In genomic region chr19:48813123-48813911, GRCh38 we compare ENCODE assay signal across 9 cellular contexts. TPM values are rescaled to one million over a fixed set of nuclear protein-coding genes. Genes with fewer than 3 reads are reported as not detected.
A peak's percentile ranks its signal among the peaks of the same experiment; 100 is the strongest.
DNase-seq lines count a peak whose midpoint lies in the region; ATAC-seq, FAIRE-seq and TF ChIP-seq lines count a peak whose summit lies in the region.
"Had no signal": no experiment of that assay in that cellular context is flagged by ENCODE, and none has a peak within 500 bp of the region (broad histone marks: within the 10 kb centered on the region; RNA-seq: fewer than 3 reads in every experiment).

No MANE protein-coding gene starts in this region.

- peak overlapping the region in 1 of 2 donors; percentile 48 for H3K9ac ChIP-seq in kidney (ENCODE audit: low read length in 2 of 2)

- intact Hi-C loops in adrenal gland (cut with DNase I), result no loop called here
- intact Hi-C loops in kidney (cut with DNase I), result no loop called here
- intact Hi-C loops in activated CD8-positive, alpha-beta T cell treated with anti-CD3 and anti-CD28 coated beads for 36 hours (cut with micrococcal nuclease), result no loop called here

- no peaks in the 10 kb centered on the region for H3K36me3 Mint-ChIP-seq in T-helper 1 cell treated with Interleukin-12 subunit alpha and Interleukin-12 subunit beta and Interleukin-4 antibody, amounts not matched to agents 30 μg/mL and 1 μg/mL, for 36 hours (ENCODE audit: low read depth)
- peaks cover 3% of the 10 kb centered on the region for H3K36me3 Mint-ChIP-seq in type B pancreatic cell
- H3K36me3 Mint-ChIP-seq in activated CD8-positive, alpha-beta T cell treated with anti-CD3 and anti-CD28 coated beads for 36 hours (ENCODE audit: low read depth), result peaks cover 3% of the 10 kb centered on the region

- TF ChIP-seq CTCF in adrenal gland (IDR thresholded peaks at IDR 0.05) (no peak), kidney (IDR thresholded peaks at IDR 0.05; ENCODE audit: borderline replicate concordance, extremely low read depth, insufficient read depth) (no peak), type B pancreatic cell (conservative IDR thresholded peaks at IDR 0.05) (peak; percentile 31)
- no peak for TF ChIP-seq CTCF in activated CD8-positive, alpha-beta T cell treated with anti-CD3 and anti-CD28 coated beads for 36 hours (IDR thresholded peaks at IDR 0.05)

- FAIRE-seq in kidney (lab: Jason Lieb, UNC), result no peak

- no peak for ATAC-seq in activated CD8-positive, alpha-beta T cell treated with anti-CD3 and anti-CD28 coated beads for 36 hours

- no peak overlapping the region for H3K4me3 ChIP-seq in adrenal gland
- H3K4me3 ChIP-seq in kidney (ENCODE audit: low read length in 2 of 2), result no peak overlapping the region

- no peaks in the 10 kb centered on the region for H3K27me3 ChIP-seq in adrenal gland

- TF ChIP-seq POLR2A in adrenal gland (IDR thresholded peaks at IDR 0.05), result no peak

- no peak overlapping the region for H3K27ac Mint-ChIP-seq in T-helper 1 cell treated with Interleukin-12 subunit alpha and Interleukin-12 subunit beta and Interleukin-4 antibody, amounts not matched to agents 30 μg/mL and 1 μg/mL, for 36 hours
- H3K27ac Mint-ChIP-seq in type B pancreatic cell, result peak overlapping the region; percentile 95
- no peak overlapping the region for H3K27ac Mint-ChIP-seq in activated CD8-positive, alpha-beta T cell treated with anti-CD3 and anti-CD28 coated beads for 36 hours

- H3K9me3 ChIP-seq in adrenal gland (replicated peaks in 1 of 3) (no peaks in the 10 kb centered on the region), kidney (ENCODE audit: control insufficient read depth in 1 of 2, low read length in 2 of 2) (no peaks in the 10 kb centered on the region)

- H3K4me1 Mint-ChIP-seq in T-helper 1 cell treated with Interleukin-12 subunit alpha and Interleukin-12 subunit beta and Interleukin-4 antibody, amounts not matched to agents 30 μg/mL and 1 μg/mL, for 36 hours (ENCODE audit: low read depth), result peaks cover 26% of the 10 kb centered on the region
- H3K4me1 Mint-ChIP-seq in type B pancreatic cell (ENCODE audit: unreplicated experiment), result peaks cover 32% of the 10 kb centered on the region
- H3K4me1 Mint-ChIP-seq in activated CD8-positive, alpha-beta T cell treated with anti-CD3 and anti-CD28 coated beads for 36 hours (ENCODE audit: low read depth), result peaks cover 22% of the 10 kb centered on the region

- CTCF ChIA-PET in activated CD8-positive, alpha-beta T cell treated with anti-CD3 and anti-CD28 coated beads for 36 hours (lab: Charles Lee), result interaction anchor here (0.9 to 4.5 kb wide), 2 partner anchors 19 to 29 kb away, joined by 3 to 23 read pairs; no protein-coding TSS in a partner anchor

- no peaks in the 10 kb centered on the region for H3K36me3 ChIP-seq in adrenal gland (replicated peaks in 1 of 2)
- peaks cover 0 to 2% of the 10 kb centered on the region in 2 donors for H3K36me3 ChIP-seq in kidney (ENCODE audit: control insufficient read depth in 1 of 2, insufficient read depth in 2 of 2, low read length in 2 of 2)

- DNase-seq in T-helper 1 cell, result no peak
- DNase-seq in adrenal gland, result peak in 1 of 7 donors; percentile 33
- DNase-seq in kidney, result peak; percentile 75
- DNase-seq in type B pancreatic cell (ENCODE audit: extremely low spot score, unreplicated experiment), result no peak
- DNase-seq in dedifferentiated amniotic fluid mesenchymal stem cell (ENCODE audit: extremely low spot score), result no peak
- no peak for DNase-seq in mesenteric fat pad (ENCODE audit: low spot score)
- DNase-seq in activated CD8-positive, alpha-beta T cell treated with anti-CD3 and anti-CD28 coated beads for 36 hours, result no peak
- DNase-seq: AML-193 had no signal

- H3K4me1 ChIP-seq in adrenal gland (replicated peaks in 1 of 2), result peaks cover 19 to 28% of the 10 kb centered on the region in 2 donors
- peaks cover 9 to 10% of the 10 kb centered on the region in 2 donors for H3K4me1 ChIP-seq in kidney (ENCODE audit: control insufficient read depth in 1 of 2, insufficient read depth in 1 of 2, low read depth in 1 of 2, low read length in 2 of 2)

- H3K4me3 Mint-ChIP-seq in T-helper 1 cell treated with Interleukin-12 subunit alpha and Interleukin-12 subunit beta and Interleukin-4 antibody, amounts not matched to agents 30 μg/mL and 1 μg/mL, for 36 hours, result peak overlapping the region; percentile 29
- H3K4me3 Mint-ChIP-seq in type B pancreatic cell, result peak overlapping the region; percentile 89
- H3K4me3 Mint-ChIP-seq in activated CD8-positive, alpha-beta T cell treated with anti-CD3 and anti-CD28 coated beads for 36 hours, result no peak overlapping the region

- 85 to 92% (median 89%) methylated on average over 10 to 21 of the region's 21 CpGs for WGBS in adrenal gland, 4 donors

- POLR2A ChIA-PET in activated CD8-positive, alpha-beta T cell treated with anti-CD3 and anti-CD28 coated beads for 36 hours (lab: Charles Lee), result interaction anchor here (0.8 to 1.0 kb wide), 2 partner anchors 43 to 59 kb away, joined by 4 read pairs; partner anchors contain the start of gene PPP1R15A

- no peaks in the 10 kb centered on the region for H3K27me3 Mint-ChIP-seq in T-helper 1 cell treated with Interleukin-12 subunit alpha and Interleukin-12 subunit beta and Interleukin-4 antibody, amounts not matched to agents 30 μg/mL and 1 μg/mL, for 36 hours (ENCODE audit: low read depth)
- H3K27me3 Mint-ChIP-seq in type B pancreatic cell, result no peaks in the 10 kb centered on the region
- no peaks in the 10 kb centered on the region for H3K27me3 Mint-ChIP-seq in activated CD8-positive, alpha-beta T cell treated with anti-CD3 and anti-CD28 coated beads for 36 hours

- H3K27ac ChIP-seq in adrenal gland, result peak overlapping the region in 3 of 5 donors; percentile 49 to 89 (median 83)
- peak overlapping the region; percentile 91 to 92 for H3K27ac ChIP-seq in kidney (ENCODE audit: low read depth in 2 of 2, low read length in 2 of 2)

- no peaks in the 10 kb centered on the region for H3K9me3 Mint-ChIP-seq in T-helper 1 cell treated with Interleukin-12 subunit alpha and Interleukin-12 subunit beta and Interleukin-4 antibody, amounts not matched to agents 30 μg/mL and 1 μg/mL, for 36 hours
- H3K9me3 Mint-ChIP-seq in type B pancreatic cell, result no peaks in the 10 kb centered on the region
- no peaks in the 10 kb centered on the region for H3K9me3 Mint-ChIP-seq in activated CD8-positive, alpha-beta T cell treated with anti-CD3 and anti-CD28 coated beads for 36 hours

RNA-seq across cellular contexts. Expression of gene BCAT2, which starts 2.5 kb away (rescaled TPM):
- total RNA-seq in adrenal gland, result 100 to 1,000 TPM in 7 of 8 donors, 10 to 100 TPM in 1; 81.9 to 163 (median 117) TPM
- polyA plus RNA-seq in adrenal gland, result 100 to 1,000 TPM in 1 of 3 donors, 10 to 100 TPM in 2; 82.9 to 114 (median 87.6) TPM
- total RNA-seq in kidney, result 55.3 TPM
- 69.4 TPM for polyA plus RNA-seq in kidney (ENCODE audit: insufficient read depth, low read depth, low replicate concordance)
- total RNA-seq in type B pancreatic cell (ENCODE audit: low replicate concordance), result 52.8 and 73.3 TPM in 2 replicates
- total RNA-seq in mesenteric fat pad, result 20.3 TPM
- 10 to 100 TPM; 59.5 to 63.3 TPM for total RNA-seq in activated CD8-positive, alpha-beta T cell treated with anti-CD3 and anti-CD28 coated beads for 36 hours

RNA-seq across cellular contexts. Expression of gene HSD17B14, which starts 23.0 kb away (rescaled TPM):
- total RNA-seq in adrenal gland (10 to 100 TPM; 33.0 to 63.0 (median 40.6) TPM), kidney (5.2 TPM), type B pancreatic cell (ENCODE audit: low replicate concordance) (9.4 and 12.9 TPM in 2 replicates), mesenteric fat pad (9.4 TPM)
- polyA plus RNA-seq in adrenal gland (100 to 1,000 TPM in 2 of 3 donors, 1 to 10 TPM in 1; 7.4 to 178 (median 135) TPM), kidney (ENCODE audit: insufficient read depth, low read depth, low replicate concordance) (141 TPM)
- total RNA-seq in activated CD8-positive, alpha-beta T cell treated with anti-CD3 and anti-CD28 coated beads for 36 hours, result under 1 TPM; 0.47 to 0.56 TPM

RNA-seq across cellular contexts. Expression of gene PLEKHA4, which starts 55.1 kb away (rescaled TPM):
- total RNA-seq in adrenal gland (10 to 100 TPM; 17.6 to 65.1 (median 25.4) TPM), kidney (79.1 TPM), type B pancreatic cell (ENCODE audit: low replicate concordance) (15.8 and 45.4 TPM in 2 replicates), mesenteric fat pad (44.9 TPM)
- polyA plus RNA-seq in adrenal gland (10 to 100 TPM in 2 of 3 donors, 1 to 10 TPM in 1; 7.1 to 74.6 (median 70.8) TPM), kidney (ENCODE audit: insufficient read depth, low read depth, low replicate concordance) (22.9 TPM)
- total RNA-seq in activated CD8-positive, alpha-beta T cell treated with anti-CD3 and anti-CD28 coated beads for 36 hours, result 1 to 10 TPM; 9.4 to 9.7 TPM

RNA-seq across cellular contexts. Expression of gene FGF21, which starts 58.0 kb away (rescaled TPM):
- total RNA-seq in adrenal gland, result not detected
- polyA plus RNA-seq in adrenal gland, result not detected
- not detected for total RNA-seq in kidney
- polyA plus RNA-seq in kidney (ENCODE audit: insufficient read depth, low read depth, low replicate concordance), result not detected
- not detected in 2 replicates for total RNA-seq in type B pancreatic cell (ENCODE audit: low replicate concordance)
- total RNA-seq in mesenteric fat pad, result not detected
- not detected for total RNA-seq in activated CD8-positive, alpha-beta T cell treated with anti-CD3 and anti-CD28 coated beads for 36 hours

RNA-seq across cellular contexts. Expression of gene PPP1R15A, which starts 58.9 kb away (rescaled TPM):
- total RNA-seq in adrenal gland (10 to 100 TPM; 29.5 to 54.6 (median 41.5) TPM), kidney (45.1 TPM), type B pancreatic cell (ENCODE audit: low replicate concordance) (57.5 and 161 TPM in 2 replicates), mesenteric fat pad (152 TPM)
- polyA plus RNA-seq in adrenal gland (100 to 1,000 TPM in 1 of 3 donors, 10 to 100 TPM in 2; 49.2 to 174 (median 73.3) TPM), kidney (ENCODE audit: insufficient read depth, low read depth, low replicate concordance) (24.7 TPM)
- total RNA-seq in activated CD8-positive, alpha-beta T cell treated with anti-CD3 and anti-CD28 coated beads for 36 hours, result 10 to 100 TPM; 77.8 to 81.2 TPM
